In genomic region chr2:216281316-216281715, GRCh38 we compare ENCODE assay signal across 15 cellular contexts.
"Had no signal": no experiment of that assay in that cellular context is flagged by ENCODE, and none has a peak within 500 bp of the region (broad histone marks: within the 10 kb centered on the region; RNA-seq: fewer than 3 reads in every experiment).

No MANE protein-coding gene starts in this region.

- H3K9me3 ChIP-seq: heart right ventricle, lower lobe of right lung, tibial nerve, vagina had no signal

- H3K4me1 ChIP-seq: lower lobe of right lung, tibial nerve, vagina had no signal

- DNase-seq: activated CD4-positive, alpha-beta T cell treated with anti-CD3 and anti-CD28 coated beads, Interleukin-2, amount 50 U/mL, for 1 hour; activated naive CD4-positive, alpha-beta T cell treated with Interleukin-2 at 50 U/mL for 16 hours; anterior cingulate cortex; dermis blood vessel endothelial cell; heart right ventricle; left cardiac atrium; lower lobe of right lung; naive thymus-derived CD4-positive, alpha-beta T cell; stimulated activated CD4-positive, alpha-beta T cell treated with anti-CD3 and anti-CD28 coated beads, Interleukin-15, amount 100 ng/mL, for 24 hours; stimulated activated CD4-positive, alpha-beta T cell treated with anti-CD3 and anti-CD28 coated beads, Interleukin-4, amount 100 ng/mL, for 1 hour; stimulated activated naive B cell treated with anti-CD40 and anti-IgM and Interleukin-4, amounts not matched to agents 10 μg/mL and 1 μg/mL and 100 μg/mL, for 72 hours had no signal

- H3K27me3 ChIP-seq: tibial nerve, vagina had no signal

- H3K36me3 ChIP-seq: heart right ventricle, lower lobe of right lung, tibial nerve, vagina had no signal

- H3K4me3 ChIP-seq: heart right ventricle, lower lobe of right lung, skin epidermis, tibial nerve, vagina had no signal

- H3K27ac ChIP-seq: heart right ventricle, lower lobe of right lung, skin epidermis, tibial nerve, vagina had no signal

- ATAC-seq: activated T-helper 17 cell treated with anti-CD3 and anti-CD28 coated beads, Interleukin-2, amount 50 U/mL, for 72 hours; left cardiac atrium; lower lobe of right lung; naive thymus-derived CD4-positive, alpha-beta T cell; stimulated activated naive B cell treated with anti-CD40 and anti-IgM and Interleukin-4, amounts not matched to agents 10 μg/mL and 1 μg/mL and 100 μg/mL, for 72 hours had no signal
